Comparison of ENCODE assay signal across 23 cellular contexts in genomic region chr7:40332516-40332915, GRCh38.
"Had no signal": no experiment of that assay in that cellular context is flagged by ENCODE, and none has a peak within 500 bp of the region (broad histone marks: within the 10 kb centered on the region; RNA-seq: fewer than 3 reads in every experiment).

No MANE protein-coding gene starts in this region.

- H3K4me3 ChIP-seq: adrenal gland, breast epithelium had no signal

- H3K4me1 ChIP-seq: adrenal gland, breast epithelium had no signal

- DNase-seq: activated CD4-positive, alpha-beta T cell treated with anti-CD3 and anti-CD28 coated beads for 4 hours; activated CD8-positive, alpha-beta memory T cell treated with anti-CD3 and anti-CD28 coated beads, Interleukin-2, amount 50 U/mL, for 4 hours; activated CD8-positive, alpha-beta T cell treated with anti-CD3 and anti-CD28 coated beads for 36 hours; activated naive CD4-positive, alpha-beta T cell treated with anti-CD3 and anti-CD28 coated beads, Interleukin-2, amount 50 U/mL, for 16 hours; activated naive CD8-positive, alpha-beta T cell treated with anti-CD3 and anti-CD28 coated beads, Interleukin-2, amount 10 ng/mL, durations not matched to agents 7 days and 5 days; activated T-cell treated with anti-CD3 and anti-CD28 coated beads, Interleukin-2, amount 50 U/mL, for 72 hours; adrenal gland; anterior cingulate cortex; central memory CD4-positive, alpha-beta T cell; MV-4-11; NCI-H1092 treated with DMSO at 0.1 percent for 48 hours; NCI-H1417 treated with DMSO at 0.1 percent for 48 hours; NCI-H1694; NCI-H2029; NCI-H2107; NCI-H345; NCI-H510A; NCI-H526 treated with DMSO at 0.1 percent for 48 hours; NCI-H82; SIG-M5 had no signal

- H3K4me2 ChIP-seq: KMS-11 had no signal

- H3K27me3 ChIP-seq: adrenal gland, breast epithelium had no signal

- H3K27ac ChIP-seq: adrenal gland, breast epithelium, KMS-11 had no signal

- H3K36me3 ChIP-seq: adrenal gland, breast epithelium had no signal

- ATAC-seq: activated CD4-positive, CD25-positive, alpha-beta regulatory T cell treated with anti-CD3 and anti-CD28 coated beads, Interleukin-2, amount 50 U/mL, for 24 hours; activated CD8-positive, alpha-beta T cell treated with anti-CD3 and anti-CD28 coated beads for 36 hours; activated T-cell treated with anti-CD3 and anti-CD28 coated beads, Interleukin-2, amount 50 U/mL, for 72 hours had no signal

- H3K9ac ChIP-seq: KMS-11 had no signal

- H3K9me3 ChIP-seq: adrenal gland, breast epithelium had no signal
